Comparison of ENCODE assay signal across 1 cellular context in genomic region chr5:141397756-141398551, GRCh38.
TF ChIP-seq lines count a peak whose summit lies in the region.

Gene PCDHGB5, plus strand, starts transcription at chr5:141397947. Its CDS starts 181 bp downstream, at chr5:141398128.

TF ChIP-seq in IMR-90, 13 proteins besides CTCF, POLR2A, EP300 and RAD21:
- peak; percentile 46; the same call in 1 of the 2 replicates for TF ChIP-seq SMC3 (IDR thresholded peaks at IDR 0.05; ENCODE audit: low read depth, low read length)
